Comparison of ENCODE assay signal across 8 cellular contexts in genomic region chr11:67804435-67805255, GRCh38.
A peak's percentile ranks its signal among the peaks of the same experiment; 100 is the strongest.
DNase-seq lines count a peak whose midpoint lies in the region; ATAC-seq and TF ChIP-seq lines count a peak whose summit lies in the region.
"Not testable (repeated sequence)": the region's sequence is repeated elsewhere in the genome, so short reads cannot be mapped to it uniquely, and the experiment has no call there.

No MANE protein-coding gene starts in this region.

- TF ChIP-seq CTCF in GM12865 (IDR thresholded peaks at IDR 0.05; ENCODE audit: insufficient read depth, low read depth, low read length, missing control alignments); upper lobe of right lung (IDR thresholded peaks at IDR 0.05): not testable (repeated sequence)

- POLR2A ChIA-PET in activated CD8-positive, alpha-beta T cell treated with anti-CD3 and anti-CD28 coated beads, Interleukin-2, amount 10 ng/mL, durations not matched to agents 7 days and 5 days (lab: Charles Lee) = not testable (repeated sequence)

- H3K4me3 Mint-ChIP-seq in activated CD8-positive, alpha-beta T cell treated with anti-CD3 and anti-CD28 coated beads, Interleukin-2, amount 10 ng/mL, durations not matched to agents 7 days and 5 days = peak overlapping the region; percentile 86

- not testable (repeated sequence) for H3K36me3 ChIP-seq in duodenal mucosa (ENCODE audit: control insufficient read depth in 1 of 2, insufficient read depth in 2 of 2, low read length in 2 of 2); iPS-20b (ENCODE audit: insufficient read depth, low read depth, low read length); upper lobe of right lung

- not testable (repeated sequence) for H3K27ac ChIP-seq in duodenal mucosa (ENCODE audit: low read depth, low read length); iPS-20b (ENCODE audit: low read length)
- peak overlapping the region; percentile 60 for H3K27ac ChIP-seq in upper lobe of right lung

- H3K27me3 ChIP-seq in duodenal mucosa (ENCODE audit: control insufficient read depth in 1 of 2, insufficient read depth in 2 of 2, low read length in 2 of 2); iPS-20b (ENCODE audit: insufficient read depth, low read length); upper lobe of right lung: not testable (repeated sequence)

- not testable (repeated sequence) for H3K4me1 ChIP-seq in duodenal mucosa (ENCODE audit: control insufficient read depth in 1 of 2, insufficient read depth in 2 of 2, low read length in 2 of 2); iPS-20b (ENCODE audit: insufficient read depth, low read length); upper lobe of right lung

- peak overlapping the region; percentile 86 for H3K4me3 ChIP-seq in GM12865 (ENCODE audit: low read depth, low read length)
- peak overlapping the region; percentile 70 to 73 for H3K4me3 ChIP-seq in duodenal mucosa (ENCODE audit: low read depth in 1 of 2, low read length in 2 of 2)
- H3K4me3 ChIP-seq in iPS-20b (ENCODE audit: low read length) = peak overlapping the region; percentile 79
- peak overlapping the region; percentile 66 for H3K4me3 ChIP-seq in upper lobe of right lung

- peak overlapping the region; percentile 63 to 66 for H3K9ac ChIP-seq in duodenal mucosa (ENCODE audit: low read depth in 1 of 2, low read length in 2 of 2)
- H3K9ac ChIP-seq in iPS-20b (ENCODE audit: low read depth, low read length) = peak overlapping the region; percentile 81; the same call in 1 of the 2 replicates

- not testable (repeated sequence) for H3K9me3 Mint-ChIP-seq in activated CD8-positive, alpha-beta T cell treated with anti-CD3 and anti-CD28 coated beads, Interleukin-2, amount 10 ng/mL, durations not matched to agents 7 days and 5 days (ENCODE audit: insufficient read depth)

- peak; percentile 38 for DNase-seq in GM12865 (ENCODE audit: low read depth)
- peak; percentile 82 for DNase-seq in NCI-H82 (lab: John Stamatoyannopoulos, UW)
- peak; percentile 23 for DNase-seq in activated CD8-positive, alpha-beta T cell treated with anti-CD3 and anti-CD28 coated beads, Interleukin-2, amount 10 ng/mL, durations not matched to agents 7 days and 5 days
- DNase-seq in posterior vena cava (ENCODE audit: low spot score) = peak; percentile 78
- not testable (repeated sequence) for DNase-seq in upper lobe of right lung

- not testable (repeated sequence) for H3K36me3 Mint-ChIP-seq in activated CD8-positive, alpha-beta T cell treated with anti-CD3 and anti-CD28 coated beads, Interleukin-2, amount 10 ng/mL, durations not matched to agents 7 days and 5 days (ENCODE audit: low read depth)

- peak; percentile 24 for ATAC-seq in HG03196 (IDR thresholded peaks at IDR 0.05; ENCODE audit: unreplicated experiment)
- ATAC-seq in activated CD8-positive, alpha-beta T cell treated with anti-CD3 and anti-CD28 coated beads, Interleukin-2, amount 10 ng/mL, durations not matched to agents 7 days and 5 days; upper lobe of right lung: not testable (repeated sequence)

- H3K27ac Mint-ChIP-seq in activated CD8-positive, alpha-beta T cell treated with anti-CD3 and anti-CD28 coated beads, Interleukin-2, amount 10 ng/mL, durations not matched to agents 7 days and 5 days = peak overlapping the region; percentile 99

- intact Hi-C loops in posterior vena cava (cut with DNase I); upper lobe of right lung (cut with DNase I): not testable (repeated sequence)

- H3K9me3 ChIP-seq in duodenal mucosa (ENCODE audit: control insufficient read depth in 1 of 2, low read length in 2 of 2); iPS-20b (ENCODE audit: insufficient read depth, low read depth, low read length); upper lobe of right lung: not testable (repeated sequence)

- H3K4me1 Mint-ChIP-seq in activated CD8-positive, alpha-beta T cell treated with anti-CD3 and anti-CD28 coated beads, Interleukin-2, amount 10 ng/mL, durations not matched to agents 7 days and 5 days (ENCODE audit: low read depth) = peaks cover 20% of the 10 kb centered on the region

- CTCF ChIA-PET in activated CD8-positive, alpha-beta T cell treated with anti-CD3 and anti-CD28 coated beads, Interleukin-2, amount 10 ng/mL, durations not matched to agents 7 days and 5 days (lab: Charles Lee) = not testable (repeated sequence)

- H3K27me3 Mint-ChIP-seq in activated CD8-positive, alpha-beta T cell treated with anti-CD3 and anti-CD28 coated beads, Interleukin-2, amount 10 ng/mL, durations not matched to agents 7 days and 5 days (ENCODE audit: low read depth) = not testable (repeated sequence)
